12 cellular contexts compared by ENCODE assay signal in genomic region chr7:434891-435486, GRCh38.
DNase-seq lines count a peak whose midpoint lies in the region; ATAC-seq and TF ChIP-seq lines count a peak whose summit lies in the region.
"Had no signal": no experiment of that assay in that cellular context is flagged by ENCODE, and none has a peak within 500 bp of the region (broad histone marks: within the 10 kb centered on the region; RNA-seq: fewer than 3 reads in every experiment).

No MANE protein-coding gene starts in this region.

- H3K14ac ChIP-seq in mesenchymal stem cell (ENCODE audit: low read length in 2 of 2) = no peak overlapping the region

- no peak overlapping the region for H3K23ac ChIP-seq in mesenchymal stem cell (ENCODE audit: low read length in 2 of 2)

- peaks cover 47% of the 10 kb centered on the region for H3K27me3 ChIP-seq in left ventricle myocardium inferior (ENCODE audit: low read depth)
- no peaks in the 10 kb centered on the region for H3K27me3 ChIP-seq in colonic mucosa
- H3K27me3 ChIP-seq in mesenchymal stem cell (ENCODE audit: control insufficient read depth in 1 of 2, insufficient read depth in 1 of 2, low read length in 2 of 2) = peaks cover 7 to 53% of the 10 kb centered on the region in 2 experiments
- H3K27me3 ChIP-seq: BLaER1 had no signal

- no peaks in the 10 kb centered on the region for H3K79me1 ChIP-seq in mesenchymal stem cell (replicated peaks; ENCODE audit: low read length, poor library complexity, severe bottlenecking)

- no peak overlapping the region for H3K4ac ChIP-seq in mesenchymal stem cell (ENCODE audit: low read depth in 1 of 2, low read length in 2 of 2)

- no peak for DNase-seq in left ventricle myocardium inferior
- no peak for DNase-seq in left cardiac atrium
- DNase-seq in colonic mucosa = peak; percentile 50
- no peak for DNase-seq in mesenchymal stem cell
- DNase-seq in NCI-H2196 treated with DMSO at 0.1 percent for 48 hours (lab: John Stamatoyannopoulos, UW; ENCODE audit: unreplicated experiment) = no peak
- no peak for DNase-seq in NCI-H2029 (lab: John Stamatoyannopoulos, UW)
- DNase-seq in SKM-1 (lab: John Stamatoyannopoulos, UW; ENCODE audit: unreplicated experiment) = no peak
- DNase-seq in Kasumi-1 (lab: John Stamatoyannopoulos, UW) = no peak
- DNase-seq: activated T-cell treated with anti-CD3 and anti-CD28 coated beads for 4 hours; effector CD8-positive, alpha-beta T cell; T-helper 1 cell had no signal

- no peak for TF ChIP-seq CTCF in left ventricle myocardium inferior (IDR thresholded peaks at IDR 0.05; ENCODE audit: borderline replicate concordance)
- no peak for TF ChIP-seq CTCF in colonic mucosa (IDR thresholded peaks at IDR 0.05)

- H3K4me3 ChIP-seq in left ventricle myocardium inferior (peak overlapping the region; percentile 48), colonic mucosa (no peak overlapping the region), mesenchymal stem cell (ENCODE audit: insufficient read depth in 1 of 2, low read depth in 1 of 2, low read length in 2 of 2) (peak overlapping the region in 1 of 2 experiments; percentile 33)
- H3K4me3 ChIP-seq: BLaER1 had no signal

- 48% methylated on average over 31 of the region's 31 CpGs for WGBS in mesenchymal stem cell

- no peak overlapping the region for H2BK5ac ChIP-seq in mesenchymal stem cell (ENCODE audit: low read depth, low read length, poor library complexity, severe bottlenecking)

- H3K9me3 ChIP-seq in left ventricle myocardium inferior (replicated peaks) (no peaks in the 10 kb centered on the region), colonic mucosa (no peaks in the 10 kb centered on the region), mesenchymal stem cell (ENCODE audit: control insufficient read depth, low read length) (no peaks in the 10 kb centered on the region)
- H3K9me3 ChIP-seq: BLaER1 had no signal

- no peak overlapping the region for H4K8ac ChIP-seq in mesenchymal stem cell (ENCODE audit: low read length)

- no peak overlapping the region for H2BK15ac ChIP-seq in mesenchymal stem cell (ENCODE audit: low read depth, poor library complexity, severe bottlenecking)

- H3K4me2 ChIP-seq in mesenchymal stem cell (ENCODE audit: low read length, poor library complexity, severe bottlenecking) = peak overlapping the region; percentile 56
- H3K4me2 ChIP-seq: BLaER1 had no signal

- H2AFZ ChIP-seq in mesenchymal stem cell (ENCODE audit: low read depth, low read length) = no peak overlapping the region

- H3K27ac ChIP-seq in left ventricle myocardium inferior (replicated peaks) = no peak overlapping the region
- no peak overlapping the region for H3K27ac ChIP-seq in colonic mucosa
- no peak overlapping the region for H3K27ac ChIP-seq in mesenchymal stem cell (ENCODE audit: low read length, poor library complexity, severe bottlenecking)
- H3K27ac ChIP-seq: BLaER1 had no signal

- H3K4me1 ChIP-seq in left ventricle myocardium inferior (peaks cover 4% of the 10 kb centered on the region), colonic mucosa (no peaks in the 10 kb centered on the region), mesenchymal stem cell (ENCODE audit: control insufficient read depth, insufficient read depth, low read depth, low read length) (peaks cover 33% of the 10 kb centered on the region)

- H3K9ac ChIP-seq in colonic mucosa (ENCODE audit: low read depth in 2 of 2, low read length in 2 of 2) (peak overlapping the region; percentile 18 to 63), mesenchymal stem cell (ENCODE audit: low read length) (peak overlapping the region; percentile 0)
- H3K9ac ChIP-seq: BLaER1 had no signal

- no peak for ATAC-seq in left cardiac atrium

- H4K91ac ChIP-seq in mesenchymal stem cell (ENCODE audit: low read length) = no peak overlapping the region

- intact Hi-C loops in left ventricle myocardium inferior (cut with micrococcal nuclease) (no loop called here), left cardiac atrium (cut with DNase I) (no loop called here), colonic mucosa (cut with DNase I) (no loop called here)

- no peak overlapping the region for H2AK5ac ChIP-seq in mesenchymal stem cell (ENCODE audit: low read length, severe bottlenecking)

- H2BK120ac ChIP-seq in mesenchymal stem cell (ENCODE audit: low read depth, low read length) = no peak overlapping the region

- no peaks in the 10 kb centered on the region for H3K36me3 ChIP-seq in left ventricle myocardium inferior
- H3K36me3 ChIP-seq in colonic mucosa = no peaks in the 10 kb centered on the region
- H3K36me3 ChIP-seq in mesenchymal stem cell (ENCODE audit: control insufficient read depth in 1 of 2, insufficient read depth in 2 of 2, low read depth in 1 of 2, low read length in 2 of 2) = no peaks in the 10 kb centered on the region
- H3K36me3 ChIP-seq: BLaER1 had no signal

- H3K18ac ChIP-seq in mesenchymal stem cell (ENCODE audit: low read depth in 1 of 2, low read length in 2 of 2) = no peak overlapping the region

- H2BK12ac ChIP-seq in mesenchymal stem cell (ENCODE audit: low read length in 2 of 2) = no peak overlapping the region
